8 cellular contexts compared by ENCODE assay signal in the genomic region with DNA sequence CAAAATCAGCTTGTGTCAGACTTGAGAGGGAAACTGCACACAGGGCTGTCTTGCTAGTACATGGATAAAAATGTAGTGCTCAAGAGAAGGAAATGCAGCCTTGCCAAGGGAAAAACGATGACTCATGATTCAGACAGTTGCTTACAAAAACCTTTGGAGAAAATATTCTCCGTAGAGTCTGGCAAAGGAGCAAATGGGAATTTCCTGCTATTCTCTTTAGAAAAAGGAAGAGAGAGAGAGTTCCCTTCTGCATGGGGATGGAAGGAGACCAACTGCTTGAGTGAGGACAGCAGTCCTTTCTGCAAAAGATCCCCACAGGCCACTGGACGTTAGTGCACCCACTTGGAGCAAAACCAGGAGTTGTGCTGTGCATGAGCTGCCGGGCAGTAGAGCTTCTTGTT. TPM values are rescaled to one million over a fixed set of nuclear protein-coding genes. Genes with fewer than 3 reads are reported as not detected.
DNase-seq lines count a peak whose midpoint lies in the region; ATAC-seq and TF ChIP-seq lines count a peak whose summit lies in the region.

No MANE protein-coding gene starts in this region.

- no peak overlapping the region for H3K27ac Mint-ChIP-seq in CD4-positive, alpha-beta T cell

- no peak overlapping the region for H3K9ac ChIP-seq in PC-3 (ENCODE audit: low read length)

- no peaks in the 10 kb centered on the region for H3K27me3 Mint-ChIP-seq in CD4-positive, alpha-beta T cell

- DNase-seq in COLO829 (ENCODE audit: low spot score) (peak; percentile 28), PC-3 (peak; percentile 74), fibroblast of peridontal ligament (ENCODE audit: extremely low read depth) (peak; percentile 98), omental fat pad (ENCODE audit: low spot score) (no peak), HuH-7.5 (ENCODE audit: low spot score) (no peak), T-helper 1 cell (no peak)
- no peak for DNase-seq in CD4-positive, alpha-beta T cell

- H3K4me2 ChIP-seq in PC-3 (ENCODE audit: low read length): peak overlapping the region; percentile 69

- POLR2A ChIA-PET in PC-3 (lab: Charles Lee; ENCODE audit: unreplicated experiment): interaction anchor here (0.6 kb wide), 1 partner anchor 149 kb away, joined by 3 read pairs; no protein-coding TSS in a partner anchor
- POLR2A ChIA-PET in CD4-positive, alpha-beta T cell (lab: Charles Lee): interaction anchor here (0.7 to 1.0 kb wide), 2 partner anchors 9 to 599 kb away, joined by 4 to 5 read pairs; no protein-coding TSS in a partner anchor

- ATAC-seq in PC-3 (peak; percentile 96), omental fat pad (ENCODE audit: low FRiP score) (peak; percentile 97), HG03460 (IDR thresholded peaks at IDR 0.05; ENCODE audit: unreplicated experiment) (no peak)
- no peak for ATAC-seq in CD4-positive, alpha-beta T cell (ENCODE audit: poor library complexity)

- no peaks in the 10 kb centered on the region for H4K20me1 ChIP-seq in PC-3 (ENCODE audit: low read length)

- peak overlapping the region; percentile 80 for H2AFZ ChIP-seq in PC-3 (ENCODE audit: low read length)

- H3F3A ChIP-seq in PC-3 (ENCODE audit: low read length, unreplicated experiment): no peaks in the 10 kb centered on the region

- intact Hi-C loops in PC-3 (cut with micrococcal nuclease): no loop called here
- intact Hi-C loops in CD4-positive, alpha-beta T cell (cut with DNase I, micrococcal nuclease): no loop called here

- H3K9me2 ChIP-seq in PC-3 (replicated peaks; ENCODE audit: low read length): no peaks in the 10 kb centered on the region

- H3K27me3 ChIP-seq in PC-3 (ENCODE audit: low read length): no peaks in the 10 kb centered on the region
- no peaks in the 10 kb centered on the region for H3K27me3 ChIP-seq in CD4-positive, alpha-beta T cell (ENCODE audit: control insufficient read depth, insufficient read depth, low read length)

- no peaks in the 10 kb centered on the region for H3K9me3 Mint-ChIP-seq in CD4-positive, alpha-beta T cell

- BruUV-seq in PC-3 (replicated peaks; lab: Mats Ljungman, UMichigan): no TSS peak

- H3K9me3 ChIP-seq in PC-3 (ENCODE audit: low read length): no peaks in the 10 kb centered on the region
- H3K9me3 ChIP-seq in CD4-positive, alpha-beta T cell (ENCODE audit: control insufficient read depth, low read length): no peaks in the 10 kb centered on the region

- no peak overlapping the region for H3K4me3 Mint-ChIP-seq in CD4-positive, alpha-beta T cell

- H3K4me3 ChIP-seq in PC-3 (ENCODE audit: low read length): peak overlapping the region; percentile 33; the same call in 1 of the 2 replicates

- H3K4me1 ChIP-seq in PC-3 (ENCODE audit: insufficient read depth, low read length): peaks cover 6% of the 10 kb centered on the region

- H3K36me3 Mint-ChIP-seq in CD4-positive, alpha-beta T cell (ENCODE audit: low read depth): no peaks in the 10 kb centered on the region

- CTCF ChIA-PET in PC-3 (lab: Charles Lee): interaction anchor here (1.2 kb wide), 1 partner anchor 41 kb away, joined by 4 read pairs; no protein-coding TSS in a partner anchor
- CTCF ChIA-PET in CD4-positive, alpha-beta T cell (lab: Charles Lee): interaction anchor here (1.2 kb wide), 1 partner anchor 26 kb away, joined by 3 read pairs; no protein-coding TSS in a partner anchor

- H3K27ac ChIP-seq in PC-3 (ENCODE audit: low read length): peak overlapping the region; percentile 11; the same call in 1 of the 2 replicates
- no peak overlapping the region for H3K27ac ChIP-seq in CD4-positive, alpha-beta T cell (ENCODE audit: low read depth, low read length)

- H3K4me1 Mint-ChIP-seq in CD4-positive, alpha-beta T cell (ENCODE audit: low read depth): no peaks in the 10 kb centered on the region

- no peaks in the 10 kb centered on the region for H3K79me2 ChIP-seq in PC-3 (ENCODE audit: low read length)

- TF ChIP-seq CTCF in PC-3 (conservative IDR thresholded peaks at IDR 0.05; ENCODE audit: low read depth, low read length) (no peak), omental fat pad (IDR thresholded peaks at IDR 0.05) (no peak)
- no peak for TF ChIP-seq CTCF in CD4-positive, alpha-beta T cell (IDR thresholded peaks at IDR 0.05)

- no peaks in the 10 kb centered on the region for H3K36me3 ChIP-seq in PC-3 (ENCODE audit: low read depth, low read length)

RNA-seq across cellular contexts. Expression of a gene that starts 7.6 kb away (rescaled TPM):
- not detected in 2 replicates for total RNA-seq in PC-3 (2014; rRNA removed)
- total RNA-seq in omental fat pad: not detected
- total RNA-seq in CD4-positive, alpha-beta T cell: not detected

RNA-seq across cellular contexts. Expression of a gene that starts 38.7 kb away (rescaled TPM):
- total RNA-seq in PC-3 (2014; rRNA removed): not detected in 2 replicates
- total RNA-seq in omental fat pad: 1 to 10 TPM; 4.1 to 6.6 (median 5.1) TPM
- total RNA-seq in CD4-positive, alpha-beta T cell: 1 to 10 TPM; 5.9 to 6.5 TPM

Comparison
In these comparisons a context has a peak if more than half of its experiments do, and no peak if none do; other contexts are left out.
1. DNase-seq: peak in COLO829 (single experiment), PC-3 (single experiment) and fibroblast of peridontal ligament (single experiment); none in omental fat pad (single experiment), CD4-positive, alpha-beta T cell (0 of 10), HuH-7.5 (single experiment) and T-helper 1 cell (0 of 5).
2. ATAC-seq: peak in PC-3 (single experiment) and omental fat pad (single experiment); none in HG03460 (single experiment) and CD4-positive, alpha-beta T cell (single experiment).